ENCODE assay signal across 1 cellular context in the genomic region with DNA sequence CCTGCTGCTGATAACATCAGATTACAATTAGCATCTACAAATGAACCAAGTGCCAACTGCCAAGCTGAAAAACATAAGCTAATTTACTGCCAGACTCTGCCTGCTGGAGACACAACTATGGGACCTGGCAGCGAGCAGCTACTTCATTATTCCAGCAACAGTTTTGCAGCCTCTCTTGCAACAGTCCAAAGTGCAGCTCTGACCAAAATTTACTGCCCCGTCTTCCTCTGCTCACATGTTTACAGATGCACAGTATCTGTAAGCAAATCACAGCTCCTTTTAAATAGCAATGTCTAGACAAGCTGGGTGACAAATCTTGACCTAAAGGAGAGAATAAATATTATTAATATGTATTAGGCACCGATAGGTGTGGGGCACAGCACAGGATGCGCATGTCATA.
A peak's percentile ranks its signal among the peaks of the same experiment; 100 is the strongest.
TF ChIP-seq lines count a peak whose summit lies in the region.

No MANE protein-coding gene starts in this region.

TF ChIP-seq in HepG2, 621 proteins besides CTCF, POLR2A, EP300 and RAD21 (continued from another document):
- TF ChIP-seq, protein P1, sequence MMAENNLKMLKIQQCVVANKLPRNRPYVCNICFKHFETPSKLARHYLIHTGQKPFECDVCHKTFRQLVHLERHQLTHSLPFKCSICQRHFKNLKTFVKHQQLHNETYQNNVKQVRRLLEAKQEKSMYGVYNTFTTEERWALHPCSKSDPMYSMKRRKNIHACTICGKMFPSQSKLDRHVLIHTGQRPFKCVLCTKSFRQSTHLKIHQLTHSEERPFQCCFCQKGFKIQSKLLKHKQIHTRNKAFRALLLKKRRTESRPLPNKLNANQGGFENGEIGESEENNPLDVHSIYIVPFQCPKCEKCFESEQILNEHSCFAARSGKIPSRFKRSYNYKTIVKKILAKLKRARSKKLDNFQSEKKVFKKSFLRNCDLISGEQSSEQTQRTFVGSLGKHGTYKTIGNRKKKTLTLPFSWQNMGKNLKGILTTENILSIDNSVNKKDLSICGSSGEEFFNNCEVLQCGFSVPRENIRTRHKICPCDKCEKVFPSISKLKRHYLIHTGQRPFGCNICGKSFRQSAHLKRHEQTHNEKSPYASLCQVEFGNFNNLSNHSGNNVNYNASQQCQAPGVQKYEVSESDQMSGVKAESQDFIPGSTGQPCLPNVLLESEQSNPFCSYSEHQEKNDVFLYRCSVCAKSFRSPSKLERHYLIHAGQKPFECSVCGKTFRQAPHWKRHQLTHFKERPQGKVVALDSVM (CRISPR knock-in tag; IDR thresholded peaks at IDR 0.05), result no peak
- TF ChIP-seq ZNF44 (CRISPR knock-in tag; IDR thresholded peaks at IDR 0.05) (no peak), GFI1 (CRISPR knock-in tag; IDR thresholded peaks at IDR 0.05; ENCODE audit: borderline replicate concordance) (peak; percentile 69), HNF4G (IDR thresholded peaks at IDR 0.05; ENCODE audit: borderline replicate concordance, low read depth, low read length) (peak; percentile 56; the same call in 1 of the 2 replicates), HNF4G (CRISPR knock-in tag; IDR thresholded peaks at IDR 0.05; ENCODE audit: borderline replicate concordance, low read depth) (no peak), FOXA3 (CRISPR knock-in tag; IDR thresholded peaks at IDR 0.05) (peak; percentile 31), NCOR1 (IDR thresholded peaks at IDR 0.05; ENCODE audit: borderline replicate concordance, low read length) (peak; percentile 30; the same call in 1 of the 2 replicates), HNF4A (CRISPR knock-in tag; IDR thresholded peaks at IDR 0.05) (peak; percentile 73), RFXANK (CRISPR knock-in tag; IDR thresholded peaks at IDR 0.05) (no peak), GATAD2A (CRISPR knock-in tag; IDR thresholded peaks at IDR 0.05) (0 out of 2 replicates have a peak, but pooled peaks have one; percentile 11), TAF15 (IDR thresholded peaks at IDR 0.05; ENCODE audit: low read depth, low read length, poor library complexity, severe bottlenecking) (no peak), SKI (IDR thresholded peaks at IDR 0.05; ENCODE audit: partially characterized antibody) (peak; percentile 15), PHF5A (CRISPR knock-in tag; IDR thresholded peaks at IDR 0.05; ENCODE audit: low read depth, unreplicated experiment) (no peak), CEBPG (CRISPR knock-in tag; IDR thresholded peaks at IDR 0.05) (peak; percentile 38; the same call in 1 of the 2 replicates), XBP1 (CRISPR knock-in tag; IDR thresholded peaks at IDR 0.05) (no peak), ZZZ3 (CRISPR knock-in tag; IDR thresholded peaks at IDR 0.05; ENCODE audit: borderline replicate concordance) (no peak)
- TF ChIP-seq, protein P2, sequence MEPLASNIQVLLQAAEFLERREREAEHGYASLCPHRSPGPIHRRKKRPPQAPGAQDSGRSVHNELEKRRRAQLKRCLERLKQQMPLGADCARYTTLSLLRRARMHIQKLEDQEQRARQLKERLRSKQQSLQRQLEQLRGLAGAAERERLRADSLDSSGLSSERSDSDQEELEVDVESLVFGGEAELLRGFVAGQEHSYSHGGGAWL (CRISPR knock-in tag; IDR thresholded peaks at IDR 0.05), result no peak
- TF ChIP-seq, protein P3, sequence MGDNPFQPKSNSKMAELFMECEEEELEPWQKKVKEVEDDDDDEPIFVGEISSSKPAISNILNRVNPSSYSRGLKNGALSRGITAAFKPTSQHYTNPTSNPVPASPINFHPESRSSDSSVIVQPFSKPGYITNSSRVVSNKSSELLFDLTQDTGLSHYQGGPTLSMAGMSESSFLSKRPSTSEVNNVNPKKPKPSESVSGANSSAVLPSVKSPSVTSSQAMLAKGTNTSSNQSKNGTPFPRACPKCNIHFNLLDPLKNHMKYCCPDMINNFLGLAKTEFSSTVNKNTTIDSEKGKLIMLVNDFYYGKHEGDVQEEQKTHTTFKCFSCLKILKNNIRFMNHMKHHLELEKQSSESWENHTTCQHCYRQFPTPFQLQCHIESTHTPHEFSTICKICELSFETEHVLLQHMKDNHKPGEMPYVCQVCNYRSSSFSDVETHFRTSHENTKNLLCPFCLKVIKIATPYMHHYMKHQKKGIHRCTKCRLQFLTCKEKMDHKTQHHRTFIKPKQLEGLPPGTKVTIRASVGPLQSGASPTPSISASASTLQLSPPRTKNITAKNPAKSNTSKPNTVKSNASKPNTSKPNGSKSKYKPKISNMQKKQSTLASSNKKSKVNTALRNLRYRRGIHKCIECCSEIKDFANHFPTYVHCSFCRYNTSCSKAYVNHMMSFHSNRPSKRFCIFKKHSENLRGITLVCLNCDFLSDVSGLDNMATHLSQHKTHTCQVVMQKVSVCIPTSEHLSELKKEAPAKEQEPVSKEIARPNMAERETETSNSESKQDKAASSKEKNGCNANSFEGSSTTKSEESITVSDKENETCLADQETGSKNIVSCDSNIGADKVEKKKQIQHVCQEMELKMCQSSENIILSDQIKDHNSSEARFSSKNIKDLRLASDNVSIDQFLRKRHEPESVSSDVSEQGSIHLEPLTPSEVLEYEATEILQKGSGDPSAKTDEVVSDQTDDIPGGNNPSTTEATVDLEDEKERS (CRISPR knock-in tag; IDR thresholded peaks at IDR 0.05), result no peak
- TF ChIP-seq, protein P4, sequence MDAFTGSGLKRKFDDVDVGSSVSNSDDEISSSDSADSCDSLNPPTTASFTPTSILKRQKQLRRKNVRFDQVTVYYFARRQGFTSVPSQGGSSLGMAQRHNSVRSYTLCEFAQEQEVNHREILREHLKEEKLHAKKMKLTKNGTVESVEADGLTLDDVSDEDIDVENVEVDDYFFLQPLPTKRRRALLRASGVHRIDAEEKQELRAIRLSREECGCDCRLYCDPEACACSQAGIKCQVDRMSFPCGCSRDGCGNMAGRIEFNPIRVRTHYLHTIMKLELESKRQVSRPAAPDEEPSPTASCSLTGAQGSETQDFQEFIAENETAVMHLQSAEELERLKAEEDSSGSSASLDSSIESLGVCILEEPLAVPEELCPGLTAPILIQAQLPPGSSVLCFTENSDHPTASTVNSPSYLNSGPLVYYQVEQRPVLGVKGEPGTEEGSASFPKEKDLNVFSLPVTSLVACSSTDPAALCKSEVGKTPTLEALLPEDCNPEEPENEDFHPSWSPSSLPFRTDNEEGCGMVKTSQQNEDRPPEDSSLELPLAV (CRISPR knock-in tag; conservative IDR thresholded peaks at IDR 0.05; ENCODE audit: low read depth), result no peak
- TF ChIP-seq, protein P5, sequence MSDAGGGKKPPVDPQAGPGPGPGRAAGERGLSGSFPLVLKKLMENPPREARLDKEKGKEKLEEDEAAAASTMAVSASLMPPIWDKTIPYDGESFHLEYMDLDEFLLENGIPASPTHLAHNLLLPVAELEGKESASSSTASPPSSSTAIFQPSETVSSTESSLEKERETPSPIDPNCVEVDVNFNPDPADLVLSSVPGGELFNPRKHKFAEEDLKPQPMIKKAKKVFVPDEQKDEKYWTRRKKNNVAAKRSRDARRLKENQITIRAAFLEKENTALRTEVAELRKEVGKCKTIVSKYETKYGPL (CRISPR knock-in tag; IDR thresholded peaks at IDR 0.05), result no peak
- TF ChIP-seq, protein P6, sequence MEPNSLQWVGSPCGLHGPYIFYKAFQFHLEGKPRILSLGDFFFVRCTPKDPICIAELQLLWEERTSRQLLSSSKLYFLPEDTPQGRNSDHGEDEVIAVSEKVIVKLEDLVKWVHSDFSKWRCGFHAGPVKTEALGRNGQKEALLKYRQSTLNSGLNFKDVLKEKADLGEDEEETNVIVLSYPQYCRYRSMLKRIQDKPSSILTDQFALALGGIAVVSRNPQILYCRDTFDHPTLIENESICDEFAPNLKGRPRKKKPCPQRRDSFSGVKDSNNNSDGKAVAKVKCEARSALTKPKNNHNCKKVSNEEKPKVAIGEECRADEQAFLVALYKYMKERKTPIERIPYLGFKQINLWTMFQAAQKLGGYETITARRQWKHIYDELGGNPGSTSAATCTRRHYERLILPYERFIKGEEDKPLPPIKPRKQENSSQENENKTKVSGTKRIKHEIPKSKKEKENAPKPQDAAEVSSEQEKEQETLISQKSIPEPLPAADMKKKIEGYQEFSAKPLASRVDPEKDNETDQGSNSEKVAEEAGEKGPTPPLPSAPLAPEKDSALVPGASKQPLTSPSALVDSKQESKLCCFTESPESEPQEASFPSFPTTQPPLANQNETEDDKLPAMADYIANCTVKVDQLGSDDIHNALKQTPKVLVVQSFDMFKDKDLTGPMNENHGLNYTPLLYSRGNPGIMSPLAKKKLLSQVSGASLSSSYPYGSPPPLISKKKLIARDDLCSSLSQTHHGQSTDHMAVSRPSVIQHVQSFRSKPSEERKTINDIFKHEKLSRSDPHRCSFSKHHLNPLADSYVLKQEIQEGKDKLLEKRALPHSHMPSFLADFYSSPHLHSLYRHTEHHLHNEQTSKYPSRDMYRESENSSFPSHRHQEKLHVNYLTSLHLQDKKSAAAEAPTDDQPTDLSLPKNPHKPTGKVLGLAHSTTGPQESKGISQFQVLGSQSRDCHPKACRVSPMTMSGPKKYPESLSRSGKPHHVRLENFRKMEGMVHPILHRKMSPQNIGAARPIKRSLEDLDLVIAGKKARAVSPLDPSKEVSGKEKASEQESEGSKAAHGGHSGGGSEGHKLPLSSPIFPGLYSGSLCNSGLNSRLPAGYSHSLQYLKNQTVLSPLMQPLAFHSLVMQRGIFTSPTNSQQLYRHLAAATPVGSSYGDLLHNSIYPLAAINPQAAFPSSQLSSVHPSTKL (CRISPR knock-in tag; IDR thresholded peaks at IDR 0.05), result peak; percentile 28; the same call in 1 of the 2 replicates
- TF ChIP-seq, protein P7, sequence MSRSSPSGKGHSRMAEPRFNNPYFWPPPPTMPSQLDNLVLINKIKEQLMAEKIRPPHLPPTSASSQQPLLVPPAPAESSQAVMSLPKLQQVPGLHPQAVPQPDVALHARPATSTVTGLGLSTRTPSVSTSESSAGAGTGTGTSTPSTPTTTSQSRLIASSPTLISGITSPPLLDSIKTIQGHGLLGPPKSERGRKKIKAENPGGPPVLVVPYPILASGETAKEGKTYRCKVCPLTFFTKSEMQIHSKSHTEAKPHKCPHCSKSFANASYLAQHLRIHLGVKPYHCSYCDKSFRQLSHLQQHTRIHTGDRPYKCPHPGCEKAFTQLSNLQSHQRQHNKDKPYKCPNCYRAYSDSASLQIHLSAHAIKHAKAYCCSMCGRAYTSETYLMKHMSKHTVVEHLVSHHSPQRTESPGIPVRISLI (CRISPR knock-in tag; IDR thresholded peaks at IDR 0.05; ENCODE audit: borderline replicate concordance), result no peak
TF ChIP-seq in HepG2: peak in this region for 12.
